ENCODE assay signal across 1 cellular context in the genomic region with DNA sequence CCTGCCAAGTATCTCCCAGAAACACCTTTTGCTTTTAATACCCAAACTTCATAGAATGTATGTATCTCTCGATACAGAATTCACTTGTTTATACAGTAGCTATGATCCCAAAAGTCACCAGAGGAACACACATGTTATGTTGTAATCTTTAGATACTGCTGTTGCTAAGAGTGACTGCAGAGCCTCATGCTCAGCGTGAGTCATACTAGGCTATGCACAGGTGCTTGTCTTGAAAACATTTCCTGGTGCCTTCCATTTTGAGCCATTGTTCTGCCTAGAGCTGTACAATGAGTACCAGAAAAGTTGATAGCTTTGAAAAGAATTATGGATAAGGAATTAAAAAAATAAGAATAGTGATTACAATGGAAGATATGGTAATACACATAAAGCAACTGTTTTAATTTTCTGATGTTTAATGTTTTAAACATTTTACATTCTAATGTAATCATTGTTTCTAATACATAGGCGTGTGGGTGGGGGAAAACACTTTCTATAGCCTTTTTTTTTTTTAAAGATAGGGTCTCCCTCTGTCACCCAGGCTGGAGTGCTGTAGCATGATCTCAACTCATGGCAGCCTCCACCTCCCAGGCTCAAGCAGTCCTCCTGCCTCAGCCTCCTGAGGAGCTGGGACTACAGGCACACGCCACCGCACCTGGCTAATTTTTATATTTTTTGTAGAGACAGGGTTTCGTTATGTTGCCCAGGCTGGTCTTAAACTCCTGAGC.
TF ChIP-seq lines count a peak whose summit lies in the region.

No MANE protein-coding gene starts in this region.

TF ChIP-seq in K562, 482 proteins besides CTCF, POLR2A, EP300 and RAD21 (continued from another document and continues in another):
- TF ChIP-seq, protein P1, sequence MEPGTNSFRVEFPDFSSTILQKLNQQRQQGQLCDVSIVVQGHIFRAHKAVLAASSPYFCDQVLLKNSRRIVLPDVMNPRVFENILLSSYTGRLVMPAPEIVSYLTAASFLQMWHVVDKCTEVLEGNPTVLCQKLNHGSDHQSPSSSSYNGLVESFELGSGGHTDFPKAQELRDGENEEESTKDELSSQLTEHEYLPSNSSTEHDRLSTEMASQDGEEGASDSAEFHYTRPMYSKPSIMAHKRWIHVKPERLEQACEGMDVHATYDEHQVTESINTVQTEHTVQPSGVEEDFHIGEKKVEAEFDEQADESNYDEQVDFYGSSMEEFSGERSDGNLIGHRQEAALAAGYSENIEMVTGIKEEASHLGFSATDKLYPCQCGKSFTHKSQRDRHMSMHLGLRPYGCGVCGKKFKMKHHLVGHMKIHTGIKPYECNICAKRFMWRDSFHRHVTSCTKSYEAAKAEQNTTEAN (CRISPR knock-in tag; IDR thresholded peaks at IDR 0.05), result no peak
- no peak for TF ChIP-seq ZNF146 (CRISPR knock-in tag; IDR thresholded peaks at IDR 0.05; ENCODE audit: unreplicated experiment)
- TF ChIP-seq CREM (IDR thresholded peaks at IDR 0.05; ENCODE audit: low read depth), result 0 out of 2 replicates have a peak, but pooled peaks have one; percentile 9
- TF ChIP-seq TAL1 (IDR thresholded peaks at IDR 0.05), result peak; percentile 41; the same call in 1 of the 2 replicates
- TF ChIP-seq FOS (IDR thresholded peaks at IDR 0.05; ENCODE audit: extremely low read depth, insufficient read length), result peak; percentile 73
- TF ChIP-seq ZNF23 (CRISPR knock-in tag; IDR thresholded peaks at IDR 0.05), result no peak
- peak; percentile 71 for TF ChIP-seq CBFA2T3 (IDR thresholded peaks at IDR 0.05)
- TF ChIP-seq KLF10 (CRISPR knock-in tag; IDR thresholded peaks at IDR 0.05), result no peak
- TF ChIP-seq TRIM24 (IDR thresholded peaks at IDR 0.05), result peak; percentile 77 to 82
- TF ChIP-seq BRF1 (IDR thresholded peaks at IDR 0.05; ENCODE audit: borderline replicate concordance, extremely low read depth, insufficient read length), result no peak
- TF ChIP-seq ZNF407 (IDR thresholded peaks at IDR 0.05; ENCODE audit: low read depth), result no peak
- TF ChIP-seq NCOA1 (IDR thresholded peaks at IDR 0.05; ENCODE audit: low read depth), result no peak
- no peak for TF ChIP-seq SRSF1 (IDR thresholded peaks at IDR 0.05; ENCODE audit: low read depth, low read length)
- no peak for TF ChIP-seq KDM5B (IDR thresholded peaks at IDR 0.05; ENCODE audit: insufficient replicate concordance, low read depth, low read length)
- TF ChIP-seq KDM2B (CRISPR knock-in tag; IDR thresholded peaks at IDR 0.05), result no peak
- no peak for TF ChIP-seq ZNF668 (CRISPR knock-in tag; IDR thresholded peaks at IDR 0.05)
- TF ChIP-seq SMAD1 (IDR thresholded peaks at IDR 0.05; ENCODE audit: low read depth, low read length, partially characterized antibody), result peak; percentile 50
- no peak for TF ChIP-seq GATAD2B (IDR thresholded peaks at IDR 0.05; ENCODE audit: borderline replicate concordance)
- TF ChIP-seq MBD2 (IDR thresholded peaks at IDR 0.05; ENCODE audit: borderline replicate concordance, low read depth), result no peak
- TF ChIP-seq MITF (IDR thresholded peaks at IDR 0.05), result peak; percentile 78; the same call in 1 of the 2 replicates
- peak; percentile 70; the same call in 1 of the 2 replicates for TF ChIP-seq ARID1B (IDR thresholded peaks at IDR 0.05)
- TF ChIP-seq ZNF75A (CRISPR knock-in tag; IDR thresholded peaks at IDR 0.05), result no peak
- no peak for TF ChIP-seq BRD9 (IDR thresholded peaks at IDR 0.05; ENCODE audit: low read depth, partially characterized antibody)
- no peak for TF ChIP-seq MECOM (CRISPR knock-in tag; IDR thresholded peaks at IDR 0.05)
- TF ChIP-seq CBFA2T2 (conservative IDR thresholded peaks at IDR 0.05), result peak; percentile 63
- TF ChIP-seq RREB1 (CRISPR knock-in tag; IDR thresholded peaks at IDR 0.05), result no peak
- TF ChIP-seq, protein P2, sequence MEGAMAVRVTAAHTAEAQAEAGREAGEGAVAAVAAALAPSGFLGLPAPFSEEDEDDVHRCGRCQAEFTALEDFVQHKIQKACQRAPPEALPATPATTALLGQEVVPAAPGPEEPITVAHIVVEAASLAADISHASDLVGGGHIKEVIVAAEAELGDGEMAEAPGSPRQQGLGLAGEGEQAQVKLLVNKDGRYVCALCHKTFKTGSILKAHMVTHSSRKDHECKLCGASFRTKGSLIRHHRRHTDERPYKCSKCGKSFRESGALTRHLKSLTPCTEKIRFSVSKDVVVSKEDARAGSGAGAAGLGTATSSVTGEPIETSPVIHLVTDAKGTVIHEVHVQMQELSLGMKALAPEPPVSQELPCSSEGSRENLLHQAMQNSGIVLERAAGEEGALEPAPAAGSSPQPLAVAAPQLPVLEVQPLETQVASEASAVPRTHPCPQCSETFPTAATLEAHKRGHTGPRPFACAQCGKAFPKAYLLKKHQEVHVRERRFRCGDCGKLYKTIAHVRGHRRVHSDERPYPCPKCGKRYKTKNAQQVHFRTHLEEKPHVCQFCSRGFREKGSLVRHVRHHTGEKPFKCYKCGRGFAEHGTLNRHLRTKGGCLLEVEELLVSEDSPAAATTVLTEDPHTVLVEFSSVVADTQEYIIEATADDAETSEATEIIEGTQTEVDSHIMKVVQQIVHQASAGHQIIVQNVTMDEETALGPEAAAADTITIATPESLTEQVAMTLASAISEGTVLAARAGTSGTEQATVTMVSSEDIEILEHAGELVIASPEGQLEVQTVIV (CRISPR knock-in tag; IDR thresholded peaks at IDR 0.05; ENCODE audit: borderline replicate concordance), result no peak
- TF ChIP-seq E2F1 (CRISPR knock-in tag; IDR thresholded peaks at IDR 0.05), result no peak
- peak in 1 of 2 experiments; percentile 45; a peak in 1 of 4 replicates for TF ChIP-seq RCOR1 (IDR thresholded peaks at IDR 0.05; ENCODE audit: borderline replicate concordance in 1 of 2, low read depth in 2 of 2, low read length in 2 of 2)
